ENCODE assay signal across 8 cellular contexts in the genomic region with DNA sequence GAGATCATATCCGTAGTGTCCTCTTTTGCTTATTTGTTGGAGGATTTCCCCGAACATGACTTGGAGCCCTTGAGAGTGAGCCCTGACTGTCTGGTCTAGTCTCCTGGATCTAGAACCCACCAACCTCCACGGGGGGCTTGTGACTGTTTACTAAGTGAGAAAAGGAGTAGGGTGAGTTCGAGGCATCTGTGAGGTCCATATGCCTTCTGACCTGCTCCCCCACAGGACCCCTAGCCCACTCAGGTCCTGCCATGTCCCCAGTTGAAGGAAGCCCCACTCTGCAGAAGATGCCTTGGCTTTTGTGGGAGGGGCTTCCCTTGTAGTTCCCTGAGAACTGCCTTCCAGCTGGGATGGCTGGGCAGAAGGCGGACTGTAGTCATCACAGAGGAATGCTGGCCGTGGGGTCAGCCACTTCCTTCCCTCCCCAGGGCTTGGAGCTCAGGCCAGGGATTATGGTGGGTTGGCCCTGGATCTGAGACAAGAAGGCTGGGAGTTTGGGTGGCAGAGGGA. TPM values are rescaled to one million over a fixed set of nuclear protein-coding genes. Genes with fewer than 3 reads are reported as not detected.
A peak's percentile ranks its signal among the peaks of the same experiment; 100 is the strongest.
DNase-seq lines count a peak whose midpoint lies in the region; ATAC-seq and TF ChIP-seq lines count a peak whose summit lies in the region.

No MANE protein-coding gene starts in this region.

- TF ChIP-seq CTCF in activated B cell treated with CpG ODN at 0.5 μM for 24 hours (IDR thresholded peaks at IDR 0.05) (no peak), fibroblast of the aortic adventitia (IDR thresholded peaks at IDR 0.05; ENCODE audit: insufficient read depth, low read length) (no peak), nephron progenitor cell (IDR thresholded peaks at IDR 0.05) (no peak)

- no peaks in the 10 kb centered on the region for H3K9me3 Mint-ChIP-seq in activated T-cell treated with anti-CD3 and anti-CD28 coated beads, Interleukin-2, amount 50 U/mL, for 4 hours
- H3K9me3 Mint-ChIP-seq in activated B cell treated with CpG ODN at 0.5 μM for 24 hours: no peaks in the 10 kb centered on the region
- no peaks in the 10 kb centered on the region for H3K9me3 Mint-ChIP-seq in nephron progenitor cell

- ATAC-seq in activated T-cell treated with anti-CD3 and anti-CD28 coated beads, Interleukin-2, amount 50 U/mL, for 4 hours: no peak
- ATAC-seq in activated B cell treated with CpG ODN at 0.5 μM for 24 hours (ENCODE audit: low read depth) (no peak), HG02885 (IDR thresholded peaks at IDR 0.05; ENCODE audit: poor library complexity, unreplicated experiment) (no peak)

- H3K4me3 Mint-ChIP-seq in activated T-cell treated with anti-CD3 and anti-CD28 coated beads, Interleukin-2, amount 50 U/mL, for 4 hours: peak overlapping the region; percentile 90
- H3K4me3 Mint-ChIP-seq in activated B cell treated with CpG ODN at 0.5 μM for 24 hours: peak overlapping the region; percentile 92
- H3K4me3 Mint-ChIP-seq in nephron progenitor cell: peak overlapping the region; percentile 71

- H3K4me1 Mint-ChIP-seq in activated T-cell treated with anti-CD3 and anti-CD28 coated beads, Interleukin-2, amount 50 U/mL, for 4 hours (ENCODE audit: low read depth): peaks cover 68% of the 10 kb centered on the region
- H3K4me1 Mint-ChIP-seq in activated B cell treated with CpG ODN at 0.5 μM for 24 hours: peaks cover 60% of the 10 kb centered on the region
- peaks cover 30% of the 10 kb centered on the region for H3K4me1 Mint-ChIP-seq in nephron progenitor cell

- H3K36me3 Mint-ChIP-seq in activated T-cell treated with anti-CD3 and anti-CD28 coated beads, Interleukin-2, amount 50 U/mL, for 4 hours (ENCODE audit: insufficient read depth): no peaks in the 10 kb centered on the region
- H3K36me3 Mint-ChIP-seq in activated B cell treated with CpG ODN at 0.5 μM for 24 hours (ENCODE audit: low read depth) (no peaks in the 10 kb centered on the region), nephron progenitor cell (ENCODE audit: low read depth) (no peaks in the 10 kb centered on the region)

- POLR2A ChIA-PET in activated B cell treated with CpG ODN at 0.5 μM for 24 hours (lab: Charles Lee): interaction anchor here (0.7 to 11.7 kb wide), 15 partner anchors 8 to 240 kb away, joined by 3 to 461 read pairs (median 17); a partner anchor contains a TSS

- no peaks in the 10 kb centered on the region for H3K27me3 Mint-ChIP-seq in activated T-cell treated with anti-CD3 and anti-CD28 coated beads, Interleukin-2, amount 50 U/mL, for 4 hours (ENCODE audit: low read depth)
- no peaks in the 10 kb centered on the region for H3K27me3 Mint-ChIP-seq in activated B cell treated with CpG ODN at 0.5 μM for 24 hours
- H3K27me3 Mint-ChIP-seq in nephron progenitor cell (ENCODE audit: low read depth, poor library complexity): peaks cover 32% of the 10 kb centered on the region

- DNase-seq in activated T-cell treated with anti-CD3 and anti-CD28 coated beads, Interleukin-2, amount 50 U/mL, for 4 hours: peak; percentile 5
- no peak for DNase-seq in activated T-cell treated with anti-CD3 and anti-CD28 coated beads for 4 hours
- peak; percentile 16 for DNase-seq in activated B cell treated with CpG ODN at 0.5 μM for 24 hours
- DNase-seq in fibroblast of the aortic adventitia (ENCODE audit: low read depth): peak; percentile 94
- DNase-seq in nephron progenitor cell: no peak
- no peak for DNase-seq in AML-193 (lab: John Stamatoyannopoulos, UW)
- no peak for DNase-seq in NCI-H774 (lab: John Stamatoyannopoulos, UW)

- intact Hi-C loops in activated B cell treated with CpG ODN at 0.5 μM for 24 hours (cut with micrococcal nuclease): loop anchor here (5.0 to 10.0 kb wide), 2 partner anchors 320 to 607 kb away; no protein-coding TSS in a partner anchor

- peak overlapping the region; percentile 72 for H3K4me3 ChIP-seq in fibroblast of the aortic adventitia (ENCODE audit: low read depth, low read length)

- H3K27ac Mint-ChIP-seq in activated B cell treated with CpG ODN at 0.5 μM for 24 hours: peak overlapping the region; percentile 96
- no peak overlapping the region for H3K27ac Mint-ChIP-seq in nephron progenitor cell

- CTCF ChIA-PET in activated B cell treated with CpG ODN at 0.5 μM for 24 hours (lab: Charles Lee): interaction anchor here (1.1 to 12.1 kb wide), 5 partner anchors 9 to 110 kb away, joined by 3 to 253 read pairs (median 36); no protein-coding TSS in a partner anchor

RNA-seq across cellular contexts. Expression of a gene that starts 7.0 kb away (rescaled TPM):
- total RNA-seq in activated T-cell treated with anti-CD3 and anti-CD28 coated beads, Interleukin-2, amount 50 U/mL, for 4 hours: 100 to 1,000 TPM; 342 to 390 (median 377) TPM
- total RNA-seq in activated B cell treated with CpG ODN at 0.5 μM for 24 hours (126 and 134 TPM in 2 replicates), fibroblast of the aortic adventitia (ENCODE audit: low replicate concordance) (17.1 and 24.6 TPM in 2 replicates)

RNA-seq across cellular contexts. Expression of a gene that starts 45.8 kb away (rescaled TPM):
- total RNA-seq in activated T-cell treated with anti-CD3 and anti-CD28 coated beads, Interleukin-2, amount 50 U/mL, for 4 hours: 10 to 100 TPM in 2 of 3 donors, 1 to 10 TPM in 1; 3.6 to 24.1 (median 17.5) TPM
- total RNA-seq in activated B cell treated with CpG ODN at 0.5 μM for 24 hours (not detected in 2 replicates), fibroblast of the aortic adventitia (ENCODE audit: low replicate concordance) (not detected in 2 replicates)

RNA-seq across cellular contexts. Expression of a gene that starts 59.2 kb away (rescaled TPM):
- 10 to 100 TPM; 42.7 to 46.8 (median 43.6) TPM for total RNA-seq in activated T-cell treated with anti-CD3 and anti-CD28 coated beads, Interleukin-2, amount 50 U/mL, for 4 hours
- total RNA-seq in activated B cell treated with CpG ODN at 0.5 μM for 24 hours: 42.5 and 42.6 TPM in 2 replicates
- 54.7 and 250 TPM in 2 replicates for total RNA-seq in fibroblast of the aortic adventitia (ENCODE audit: low replicate concordance)

Comparison
In these comparisons a context has a peak if more than half of its experiments do, and no peak if none do; other contexts are left out.
1. DNase-seq: peak in activated T-cell treated with anti-CD3 and anti-CD28 coated beads, Interleukin-2, amount 50 U/mL, for 4 hours (single experiment), activated B cell treated with CpG ODN at 0.5 μM for 24 hours (single experiment) and fibroblast of the aortic adventitia (single experiment); none in activated T-cell treated with anti-CD3 and anti-CD28 coated beads for 4 hours (single experiment), nephron progenitor cell (single experiment), AML-193 (0 of 2) and NCI-H774 (single experiment).
2. Peak in every context shown above with its lines, with median percentiles within 50 percentile points of each other: H3K4me3 Mint-ChIP-seq.